In genomic region chr5:80406980-80407734, GRCh38 we compare ENCODE assay signal across 7 cellular contexts. TPM values are rescaled to one million over a fixed set of nuclear protein-coding genes. Genes with fewer than 3 reads are reported as not detected.
DNase-seq lines count a peak whose midpoint lies in the region; ATAC-seq and TF ChIP-seq lines count a peak whose summit lies in the region.

No MANE protein-coding gene starts in this region.

- H3K4me3 Mint-ChIP-seq in activated naive CD8-positive, alpha-beta T cell, result peak overlapping the region; percentile 97

- H3K9me3 ChIP-seq in hepatocyte (ENCODE audit: low read depth) (no peaks in the 10 kb centered on the region), sigmoid colon (no peaks in the 10 kb centered on the region)

- peak overlapping the region; percentile 83 for H3K4me3 ChIP-seq in Jurkat, Clone E6-1 (ENCODE audit: low read length)
- H3K4me3 ChIP-seq in hepatocyte (peak overlapping the region; percentile 19), sigmoid colon (peak overlapping the region; percentile 65 to 96 (median 80))

- TF ChIP-seq POLR2A in sigmoid colon (IDR thresholded peaks at IDR 0.05), result no peak

- intact Hi-C loops in sigmoid colon (cut with DNase I), result loop anchor here (5.0 kb wide), 5 partner anchors 150 to 895 kb away; partner anchors contain the start of genes HOMER1 and SERINC5

- peak overlapping the region; percentile 98 for H3K27ac ChIP-seq in hepatocyte
- H3K27ac ChIP-seq in sigmoid colon, result peak overlapping the region; percentile 93 to 99 (median 96)

- H3K27me3 ChIP-seq in hepatocyte (no peaks in the 10 kb centered on the region), sigmoid colon (no peaks in the 10 kb centered on the region)

- peaks cover 26% of the 10 kb centered on the region for H3K4me1 Mint-ChIP-seq in activated naive CD8-positive, alpha-beta T cell (ENCODE audit: low read depth)

- no peak for TF ChIP-seq EP300 in sigmoid colon (IDR thresholded peaks at IDR 0.05)

- H3K9me3 Mint-ChIP-seq in activated naive CD8-positive, alpha-beta T cell (ENCODE audit: low read depth), result no peaks in the 10 kb centered on the region

- H3K4me2 ChIP-seq in hepatocyte, result peak overlapping the region; percentile 76

- H2AFZ ChIP-seq in hepatocyte, result peak overlapping the region; percentile 52

- no peaks in the 10 kb centered on the region for H3K27me3 Mint-ChIP-seq in activated naive CD8-positive, alpha-beta T cell

- DNase-seq in Jurkat, Clone E6-1 (ENCODE audit: low read depth, low spot score), result no peak
- DNase-seq in hepatocyte (ENCODE audit: low spot score) (peak; percentile 27), sigmoid colon (peak; percentile 75), cerebellar cortex (ENCODE audit: low spot score) (no peak)

- H3K79me2 ChIP-seq in hepatocyte, result peaks cover 37% of the 10 kb centered on the region

- 34% methylated on average over 24 of the region's 31 CpGs for WGBS in hepatocyte (ENCODE audit: low lambda C conversion rate, missing lambda C conversion rate)
- 6 to 8% methylated on average over 31 of the region's 31 CpGs for WGBS in sigmoid colon, 2 donors

- peaks cover 8% of the 10 kb centered on the region for H4K20me1 ChIP-seq in hepatocyte (ENCODE audit: insufficient read depth, poor library complexity, severe bottlenecking)

- no peaks in the 10 kb centered on the region for H3K36me3 ChIP-seq in hepatocyte (replicated peaks; ENCODE audit: insufficient read depth, low read depth)
- H3K36me3 ChIP-seq in sigmoid colon, result no peaks in the 10 kb centered on the region

- H3K36me3 Mint-ChIP-seq in activated naive CD8-positive, alpha-beta T cell, result no peaks in the 10 kb centered on the region

- ATAC-seq in GM18907 (IDR thresholded peaks at IDR 0.05; ENCODE audit: unreplicated experiment) (peak; percentile 47), HG02938 (IDR thresholded peaks at IDR 0.05; ENCODE audit: unreplicated experiment) (no peak)

- peaks cover 13% of the 10 kb centered on the region for H3K4me1 ChIP-seq in hepatocyte (ENCODE audit: insufficient read depth)
- peaks cover 0 to 39% (median 27%) of the 10 kb centered on the region in 4 donors for H3K4me1 ChIP-seq in sigmoid colon

- peak overlapping the region; percentile 98 for H3K27ac Mint-ChIP-seq in activated naive CD8-positive, alpha-beta T cell

- H3K9me2 ChIP-seq in hepatocyte (replicated peaks; ENCODE audit: insufficient read depth), result no peaks in the 10 kb centered on the region

- TF ChIP-seq CTCF in hepatocyte (IDR thresholded peaks at IDR 0.05; ENCODE audit: poor library complexity), result no peak
- no peak for TF ChIP-seq CTCF in sigmoid colon (IDR thresholded peaks at IDR 0.05)

RNA-seq across cellular contexts. Expression of gene ZFYVE16, which starts 0.7 kb away (rescaled TPM):
- 24.7 TPM for polyA plus RNA-seq in Jurkat, Clone E6-1 (2012; ENCODE audit: insufficient read depth, insufficient read length)
- total RNA-seq in hepatocyte (40.7 and 48.4 TPM in 2 replicates), sigmoid colon (10 to 100 TPM; 29.6 to 43.2 (median 34.4) TPM)
- polyA plus RNA-seq in hepatocyte (12.5 and 15.5 TPM in 2 replicates), sigmoid colon (10 to 100 TPM in 1 of 3 donors, 1 to 10 TPM in 2; 8.6 to 20.4 (median 9.1) TPM)

Comparison
In these comparisons a context has a peak if more than half of its experiments do, and no peak if none do; other contexts are left out.
1. DNase-seq: peak in hepatocyte (single experiment) and sigmoid colon (single experiment); none in Jurkat, Clone E6-1 (single experiment) and cerebellar cortex (single experiment).
2. H3K4me3 ChIP-seq: peak in every context shown above with its lines; median percentile 83 in Jurkat, Clone E6-1; 80 in sigmoid colon; 19 in hepatocyte.